Comparison of ENCODE assay signal across 15 cellular contexts in genomic region chr3:30084304-30084703, GRCh38.
DNase-seq lines count a peak whose midpoint lies in the region; ATAC-seq and TF ChIP-seq lines count a peak whose summit lies in the region.
"Had no signal": no experiment of that assay in that cellular context is flagged by ENCODE, and none has a peak within 500 bp of the region (broad histone marks: within the 10 kb centered on the region; RNA-seq: fewer than 3 reads in every experiment).

No MANE protein-coding gene starts in this region.

- H2AFZ ChIP-seq in GM23338 (no peak overlapping the region), hepatocyte (no peak overlapping the region)

- ATAC-seq in GM23338 (no peak), GM19455 (IDR thresholded peaks at IDR 0.05; ENCODE audit: unreplicated experiment) (no peak)
- ATAC-seq: CD8-positive, alpha-beta T cell; K562 had no signal

- H3K9me2 ChIP-seq in GM23338 (ENCODE audit: insufficient read depth) (no peaks in the 10 kb centered on the region), hepatocyte (replicated peaks; ENCODE audit: insufficient read depth) (no peaks in the 10 kb centered on the region)

- H3K4me3 ChIP-seq in GM23338 (peak overlapping the region; percentile 24), HUES48 (ENCODE audit: low read depth, low read length) (0 out of 2 replicates have a peak overlapping the region, but pooled peaks have one; percentile 5), endodermal cell (ENCODE audit: low read length) (no peak overlapping the region), hepatocyte (no peak overlapping the region), SJCRH30 (no peak overlapping the region)
- H3K4me3 ChIP-seq: A549, K562 had no signal

- peaks cover 8% of the 10 kb centered on the region; the same call in 2 of the 3 replicates for H3K9me3 Mint-ChIP-seq in GM23338
- H3K9me3 Mint-ChIP-seq in endodermal cell, result peaks cover 6% of the 10 kb centered on the region
- peaks cover 16% of the 10 kb centered on the region for H3K9me3 Mint-ChIP-seq in nephron progenitor cell
- H3K9me3 Mint-ChIP-seq: CD8-positive, alpha-beta T cell had no signal

- TF ChIP-seq CTCF in GM23338 (conservative IDR thresholded peaks at IDR 0.05; ENCODE audit: low read depth in 2 of 2) (no peak), endodermal cell (conservative IDR thresholded peaks at IDR 0.05) (no peak), nephron progenitor cell (IDR thresholded peaks at IDR 0.05) (no peak), hepatocyte (IDR thresholded peaks at IDR 0.05; ENCODE audit: poor library complexity) (no peak)

- H3K9ac ChIP-seq in HUES48 (ENCODE audit: low read depth, low read length) (no peak overlapping the region), endodermal cell (ENCODE audit: extremely low read depth, low read length, poor library complexity, severe bottlenecking) (no peak overlapping the region)

- WGBS in endodermal cell (ENCODE audit: insufficient coverage in 1 of 2, insufficient read length in 1 of 2), 2 experiments, result 54 to 63% methylated on average over 3 to 4 of the region's 4 CpGs
- WGBS in hepatocyte (ENCODE audit: low lambda C conversion rate, missing lambda C conversion rate), result 64% methylated on average over 4 of the region's 4 CpGs

- H3K4me2 ChIP-seq in GM23338 (peak overlapping the region; percentile 30), hepatocyte (no peak overlapping the region)

- H4K20me1 ChIP-seq in GM23338 (replicated peaks; ENCODE audit: insufficient read depth) (peaks cover 4% of the 10 kb centered on the region; the same call in 1 of the 2 replicates), hepatocyte (ENCODE audit: insufficient read depth, poor library complexity, severe bottlenecking) (no peaks in the 10 kb centered on the region)

- no peaks in the 10 kb centered on the region for H3K9me3 ChIP-seq in HUES48 (ENCODE audit: control insufficient read depth, insufficient read depth, low read length)
- no peaks in the 10 kb centered on the region for H3K9me3 ChIP-seq in endodermal cell (ENCODE audit: control insufficient read depth, low read length)
- no peaks in the 10 kb centered on the region for H3K9me3 ChIP-seq in hepatocyte (ENCODE audit: low read depth)
- no peaks in the 10 kb centered on the region for H3K9me3 ChIP-seq in SJCRH30 (replicated peaks)
- H3K9me3 ChIP-seq: A549, BE2C had no signal

- H3K27me3 Mint-ChIP-seq in GM23338 (ENCODE audit: insufficient read depth, low read depth, poor library complexity) (peaks cover 87% of the 10 kb centered on the region), endodermal cell (ENCODE audit: insufficient read depth) (peaks cover 26% of the 10 kb centered on the region), nephron progenitor cell (ENCODE audit: low read depth, poor library complexity) (peaks cover 3% of the 10 kb centered on the region)

- peaks cover 32% of the 10 kb centered on the region for H3K4me1 ChIP-seq in GM23338 (ENCODE audit: insufficient read depth)
- peaks cover 36% of the 10 kb centered on the region for H3K4me1 ChIP-seq in HUES48 (ENCODE audit: control insufficient read depth, insufficient read depth, low read length)
- peaks cover 6% of the 10 kb centered on the region for H3K4me1 ChIP-seq in endodermal cell (ENCODE audit: control insufficient read depth, insufficient read depth, low read length)
- peaks cover 14% of the 10 kb centered on the region for H3K4me1 ChIP-seq in hepatocyte (ENCODE audit: insufficient read depth)
- H3K4me1 ChIP-seq in SJCRH30, result no peaks in the 10 kb centered on the region
- H3K4me1 ChIP-seq: BE2C had no signal

- H3K36me3 ChIP-seq in GM23338 (ENCODE audit: insufficient read depth), result no peaks in the 10 kb centered on the region
- H3K36me3 ChIP-seq in HUES48 (ENCODE audit: control insufficient read depth, insufficient read depth, low read length), result no peaks in the 10 kb centered on the region
- H3K36me3 ChIP-seq in endodermal cell (ENCODE audit: control insufficient read depth, insufficient read depth, low read length), result no peaks in the 10 kb centered on the region
- H3K36me3 ChIP-seq in hepatocyte (replicated peaks; ENCODE audit: insufficient read depth, low read depth), result no peaks in the 10 kb centered on the region
- H3K36me3 ChIP-seq in SJCRH30, result no peaks in the 10 kb centered on the region
- H3K36me3 ChIP-seq: BE2C had no signal

- H3F3A ChIP-seq in GM23338 (replicated peaks; ENCODE audit: low read depth), result no peaks in the 10 kb centered on the region

- H3K27me3 ChIP-seq in GM23338 (ENCODE audit: insufficient read depth), result peaks cover 86% of the 10 kb centered on the region
- H3K27me3 ChIP-seq in HUES48 (ENCODE audit: control insufficient read depth, insufficient read depth, low read length), result peaks cover 84% of the 10 kb centered on the region
- H3K27me3 ChIP-seq in endodermal cell (ENCODE audit: control insufficient read depth, insufficient read depth, low read length, poor library complexity, severe bottlenecking), result peaks cover 24% of the 10 kb centered on the region
- H3K27me3 ChIP-seq in hepatocyte, result no peaks in the 10 kb centered on the region
- no peaks in the 10 kb centered on the region for H3K27me3 ChIP-seq in SJCRH30
- H3K27me3 ChIP-seq: BE2C had no signal

- H3K4me1 Mint-ChIP-seq in GM23338 (peaks cover 31% of the 10 kb centered on the region), endodermal cell (peaks cover 48% of the 10 kb centered on the region), nephron progenitor cell (peaks cover 55% of the 10 kb centered on the region)

- H3K79me2 ChIP-seq in GM23338 (replicated peaks; ENCODE audit: insufficient read depth), result no peaks in the 10 kb centered on the region
- H3K79me2 ChIP-seq in hepatocyte, result no peaks in the 10 kb centered on the region

- no peak overlapping the region for H3K27ac Mint-ChIP-seq in GM23338
- no peak overlapping the region for H3K27ac Mint-ChIP-seq in endodermal cell
- peak overlapping the region; percentile 42 for H3K27ac Mint-ChIP-seq in nephron progenitor cell
- H3K27ac Mint-ChIP-seq: CD8-positive, alpha-beta T cell had no signal

- no peak overlapping the region for H3K27ac ChIP-seq in GM23338 (ENCODE audit: low read depth)
- H3K27ac ChIP-seq in HUES48 (ENCODE audit: low read depth, low read length), result no peak overlapping the region
- H3K27ac ChIP-seq in endodermal cell (ENCODE audit: low read depth, low read length), result no peak overlapping the region
- no peak overlapping the region for H3K27ac ChIP-seq in hepatocyte
- no peak overlapping the region for H3K27ac ChIP-seq in SJCRH30
- H3K27ac ChIP-seq: C4-2B had no signal

- H3K36me3 Mint-ChIP-seq in GM23338 (ENCODE audit: low read depth) (no peaks in the 10 kb centered on the region), endodermal cell (ENCODE audit: low read depth) (no peaks in the 10 kb centered on the region), nephron progenitor cell (ENCODE audit: low read depth) (no peaks in the 10 kb centered on the region)
- H3K36me3 Mint-ChIP-seq: CD8-positive, alpha-beta T cell had no signal

- DNase-seq in GM23338 (ENCODE audit: low spot score) (no peak), endodermal cell (no peak), nephron progenitor cell (no peak), hepatocyte (ENCODE audit: low spot score) (no peak), SJCRH30 (no peak)
- DNase-seq: BE2C; CD8-positive, alpha-beta T cell; COR-L47; DND-41; GF-D8 had no signal

- H3K4me3 Mint-ChIP-seq in GM23338, result peak overlapping the region; percentile 7; the same call in 2 of the 3 replicates
- H3K4me3 Mint-ChIP-seq in endodermal cell, result peak overlapping the region; percentile 42
- H3K4me3 Mint-ChIP-seq in nephron progenitor cell, result peak overlapping the region; percentile 34
- H3K4me3 Mint-ChIP-seq: CD8-positive, alpha-beta T cell had no signal

TF ChIP-seq in GM23338, 12 proteins besides CTCF, POLR2A, EP300 and RAD21:
- TF ChIP-seq NANOG (IDR thresholded peaks at IDR 0.05; ENCODE audit: borderline replicate concordance), result no peak
- TF ChIP-seq EZH2phosphoT487 (IDR thresholded peaks at IDR 0.05; ENCODE audit: unreplicated experiment), result no peak
- no peak for TF ChIP-seq POLR2AphosphoS5 (IDR thresholded peaks at IDR 0.05; ENCODE audit: low read depth)
- no peak for TF ChIP-seq EZH2 (IDR thresholded peaks at IDR 0.05; ENCODE audit: low read depth, unreplicated experiment)
- TF ChIP-seq STAT1 (IDR thresholded peaks at IDR 0.05; ENCODE audit: unreplicated experiment), result no peak
- TF ChIP-seq ZNF331 (CRISPR knock-in tag; IDR thresholded peaks at IDR 0.05; ENCODE audit: low read depth), result no peak
- TF ChIP-seq ETS1 (IDR thresholded peaks at IDR 0.05), result no peak
- no peak for TF ChIP-seq ZNF114 (CRISPR knock-in tag; IDR thresholded peaks at IDR 0.05)

Comparison
In these comparisons a context has a peak if more than half of its experiments do, and no peak if none do; other contexts are left out.
1. H3K4me3 ChIP-seq: peak in GM23338 (single experiment) and HUES48 (single experiment); none in endodermal cell (single experiment), hepatocyte (single experiment) and SJCRH30 (single experiment).
2. Peak in every context shown above with its lines, with median percentiles within 50 percentile points of each other: H3K4me3 Mint-ChIP-seq.